13 cellular contexts compared by ENCODE assay signal in genomic region chr3:155549087-155549486, GRCh38.
A peak's percentile ranks its signal among the peaks of the same experiment; 100 is the strongest.
DNase-seq lines count a peak whose midpoint lies in the region; ATAC-seq and TF ChIP-seq lines count a peak whose summit lies in the region.
"Had no signal": no experiment of that assay in that cellular context is flagged by ENCODE, and none has a peak within 500 bp of the region (broad histone marks: within the 10 kb centered on the region; RNA-seq: fewer than 3 reads in every experiment).

No MANE protein-coding gene starts in this region.

- TF ChIP-seq RAD21 in neural cell (conservative IDR thresholded peaks at IDR 0.05): no peak

- no peak overlapping the region for H3K4me3 ChIP-seq in neural cell (ENCODE audit: low read length)
- no peak overlapping the region for H3K4me3 ChIP-seq in upper lobe of left lung
- no peak overlapping the region for H3K4me3 ChIP-seq in right lobe of liver
- H3K4me3 ChIP-seq: esophagus squamous epithelium, prostate gland had no signal

- ATAC-seq in GM18907 (IDR thresholded peaks at IDR 0.05; ENCODE audit: unreplicated experiment) (peak; percentile 98), GM21723 (IDR thresholded peaks at IDR 0.05; ENCODE audit: unreplicated experiment) (peak; percentile 76), HG03354 (IDR thresholded peaks at IDR 0.05; ENCODE audit: poor library complexity, severe bottlenecking, unreplicated experiment) (peak; percentile 95), upper lobe of left lung (ENCODE audit: low FRiP score in 2 of 2) (no peak), right lobe of liver (no peak)
- ATAC-seq: left lobe of liver had no signal

- H3K27ac ChIP-seq in neural cell (ENCODE audit: low read length): peak overlapping the region; percentile 19
- H3K27ac ChIP-seq in upper lobe of left lung: no peak overlapping the region
- H3K27ac ChIP-seq in right lobe of liver: no peak overlapping the region
- H3K27ac ChIP-seq: esophagus squamous epithelium, HL-60, prostate gland had no signal

- H3K79me2 ChIP-seq in neural cell (replicated peaks; ENCODE audit: insufficient read depth, low read length): no peaks in the 10 kb centered on the region

- intact Hi-C loops in right lobe of liver (cut with DNase I): no loop called here

- TF ChIP-seq POLR2A in upper lobe of left lung (IDR thresholded peaks at IDR 0.05) (no peak), right lobe of liver (IDR thresholded peaks at IDR 0.05) (no peak)

- H3K9me3 ChIP-seq in neural cell (ENCODE audit: low read length) (no peaks in the 10 kb centered on the region), upper lobe of left lung (no peaks in the 10 kb centered on the region), right lobe of liver (no peaks in the 10 kb centered on the region)
- H3K9me3 ChIP-seq: esophagus squamous epithelium, prostate gland had no signal

- H4K20me1 ChIP-seq in neural cell (ENCODE audit: insufficient read depth): no peaks in the 10 kb centered on the region

- H3K4me1 ChIP-seq in upper lobe of left lung (no peaks in the 10 kb centered on the region), right lobe of liver (no peaks in the 10 kb centered on the region)
- H3K4me1 ChIP-seq: esophagus squamous epithelium, prostate gland had no signal

- no peaks in the 10 kb centered on the region for H3K9me2 ChIP-seq in neural cell (ENCODE audit: insufficient read depth, low read length)

- no peaks in the 10 kb centered on the region for H3K27me3 ChIP-seq in neural cell (ENCODE audit: insufficient read depth, low read depth, low read length)
- H3K27me3 ChIP-seq in upper lobe of left lung: no peaks in the 10 kb centered on the region
- H3K27me3 ChIP-seq in right lobe of liver: no peaks in the 10 kb centered on the region
- H3K27me3 ChIP-seq: esophagus squamous epithelium had no signal

- H3K9ac ChIP-seq in neural cell (ENCODE audit: low read length): no peak overlapping the region

- no peak for TF ChIP-seq EP300 in neural cell (conservative IDR thresholded peaks at IDR 0.05; ENCODE audit: poor library complexity, severe bottlenecking)
- TF ChIP-seq EP300 in upper lobe of left lung (IDR thresholded peaks at IDR 0.05): no peak

- no peak overlapping the region for H3K4me2 ChIP-seq in neural cell (ENCODE audit: low read length)

- H3F3A ChIP-seq in neural cell (ENCODE audit: insufficient read depth, low read length, poor library complexity, severe bottlenecking): no peaks in the 10 kb centered on the region

- no peak for TF ChIP-seq CTCF in neural cell (IDR thresholded peaks at IDR 0.05; ENCODE audit: poor library complexity, severe bottlenecking)
- TF ChIP-seq CTCF in upper lobe of left lung (IDR thresholded peaks at IDR 0.05): no peak
- no peak for TF ChIP-seq CTCF in right lobe of liver (IDR thresholded peaks at IDR 0.05)

- H3K36me3 ChIP-seq in neural cell (ENCODE audit: insufficient read depth, low read length) (no peaks in the 10 kb centered on the region), upper lobe of left lung (no peaks in the 10 kb centered on the region), right lobe of liver (no peaks in the 10 kb centered on the region)
- H3K36me3 ChIP-seq: esophagus squamous epithelium, prostate gland had no signal

- H2AFZ ChIP-seq in neural cell (ENCODE audit: low read depth, low read length): no peak overlapping the region

- WGBS in upper lobe of left lung, 2 donors: 61 to 67% methylated on average over 2 of the region's 2 CpGs
- WGBS in right lobe of liver (ENCODE audit: insufficient coverage, low coverage, low lambda C conversion rate, missing lambda C conversion rate): 54% methylated on average over 2 of the region's 2 CpGs

- DNase-seq in upper lobe of left lung: no peak
- no peak for DNase-seq in right lobe of liver
- no peak for DNase-seq in T1000 (lab: John Stamatoyannopoulos, UW)
- DNase-seq: activated CD4-positive, CD25-positive, alpha-beta regulatory T cell treated with anti-CD3 and anti-CD28 coated beads, Interleukin-2, amount 50 U/mL, for 72 hours; esophagus squamous epithelium; NCI-H1105 treated with DMSO at 0.1 percent for 48 hours had no signal

TF ChIP-seq in neural cell, 6 proteins besides CTCF, POLR2A, EP300 and RAD21:
- TF ChIP-seq POLR2AphosphoS5 (IDR thresholded peaks at IDR 0.05): no peak
- TF ChIP-seq SMC3 (conservative IDR thresholded peaks at IDR 0.05; ENCODE audit: poor library complexity): no peak
- no peak for TF ChIP-seq EZH2 (IDR thresholded peaks at IDR 0.05; ENCODE audit: borderline replicate concordance, insufficient read depth, low read length, poor library complexity, severe bottlenecking)
- TF ChIP-seq REST (IDR thresholded peaks at IDR 0.05; ENCODE audit: borderline replicate concordance): no peak
- no peak for TF ChIP-seq TAF1 (IDR thresholded peaks at IDR 0.05; ENCODE audit: low read depth)

Comparison
In these comparisons a context has a peak if more than half of its experiments do, and no peak if none do; other contexts are left out.
1. ATAC-seq: peak in GM18907 (single experiment), GM21723 (single experiment) and HG03354 (single experiment); none in upper lobe of left lung (0 of 2) and right lobe of liver (0 of 4).